Comparison of ENCODE assay signal across 9 cellular contexts in genomic region chr3:128442070-128442469, GRCh38. TPM values are rescaled to one million over a fixed set of nuclear protein-coding genes. Genes with fewer than 3 reads are reported as not detected.
"Had no signal": no experiment of that assay in that cellular context is flagged by ENCODE, and none has a peak within 500 bp of the region (broad histone marks: within the 10 kb centered on the region; RNA-seq: fewer than 3 reads in every experiment).

No MANE protein-coding gene starts in this region.

- H3K27ac ChIP-seq: HL-60 had no signal

- H3K27ac Mint-ChIP-seq: GM23338 had no signal

- H3K4me3 ChIP-seq: GM23338, K562 had no signal

- ATAC-seq: GM23338, K562 had no signal

- H2AFZ ChIP-seq: GM23338 had no signal

- DNase-seq: H9, HCEC 1CT, IMR-90 had no signal

- FAIRE-seq: H1, H54, K562 had no signal

- H3K4me3 Mint-ChIP-seq: GM23338, H9 had no signal

- H3K4me2 ChIP-seq: GM23338 had no signal

RNA-seq across cellular contexts. Expression of gene DNAJB8, which starts 24.6 kb away (rescaled TPM):
- total RNA-seq: GM23338, H1, H9, HT1080, IMR-90, K562 had no signal
- polyA plus RNA-seq: GM23338, H1, IMR-90, K562 had no signal
